8 cellular contexts compared by ENCODE assay signal in genomic region chr9:131395745-131396479, GRCh38. TPM values are rescaled to one million over a fixed set of nuclear protein-coding genes. Genes with fewer than 3 reads are reported as not detected.
DNase-seq lines count a peak whose midpoint lies in the region; ATAC-seq and TF ChIP-seq lines count a peak whose summit lies in the region.

No MANE protein-coding gene starts in this region.

- no peaks in the 10 kb centered on the region for H3K36me3 ChIP-seq in cardiac muscle cell
- H3K36me3 ChIP-seq in ascending aorta, result no peaks in the 10 kb centered on the region
- H3K36me3 ChIP-seq in right lobe of liver, result no peaks in the 10 kb centered on the region
- no peaks in the 10 kb centered on the region for H3K36me3 ChIP-seq in upper lobe of left lung

- H3K27me3 ChIP-seq in cardiac muscle cell (no peaks in the 10 kb centered on the region), ascending aorta (no peaks in the 10 kb centered on the region), right lobe of liver (no peaks in the 10 kb centered on the region), upper lobe of left lung (no peaks in the 10 kb centered on the region)

- H3K4me3 ChIP-seq in cardiac muscle cell (peak overlapping the region; percentile 91), ascending aorta (peak overlapping the region; percentile 76 to 84), right lobe of liver (peak overlapping the region; percentile 45 to 77 (median 68)), upper lobe of left lung (peak overlapping the region in 3 of 4 donors; percentile 76 to 86 (median 83))

- H3K27ac ChIP-seq in cardiac muscle cell (peak overlapping the region; percentile 77), ascending aorta (peak overlapping the region; percentile 88 to 98), right lobe of liver (peak overlapping the region; percentile 74 to 95 (median 91)), upper lobe of left lung (peak overlapping the region; percentile 94 to 99 (median 98))

- DNase-seq in cardiac muscle cell (ENCODE audit: low read depth in 1 of 2, low spot score in 1 of 2) (no peak), left ventricle myocardium superior (no peak), ascending aorta (ENCODE audit: low spot score in 2 of 2) (no peak), right lobe of liver (peak in 1 of 3 donors; percentile 27), upper lobe of left lung (no peak), GDM1 (lab: John Stamatoyannopoulos, UW) (no peak)
- no peak for DNase-seq in activated CD4-positive, alpha-beta T cell treated with anti-CD3 and anti-CD28 coated beads, Interleukin-2, amount 50 U/mL, for 4 hours

- TF ChIP-seq CTCF in cardiac muscle cell (IDR thresholded peaks at IDR 0.05; ENCODE audit: low read depth, low read length), result no peak
- TF ChIP-seq CTCF in ascending aorta (IDR thresholded peaks at IDR 0.05), result peak in 1 of 3 experiments; percentile 10
- TF ChIP-seq CTCF in right lobe of liver (IDR thresholded peaks at IDR 0.05), result no peak
- TF ChIP-seq CTCF in upper lobe of left lung (IDR thresholded peaks at IDR 0.05), result no peak

- WGBS in right lobe of liver (ENCODE audit: insufficient coverage, low coverage, low lambda C conversion rate, missing lambda C conversion rate), result 39% methylated on average over 7 of the region's 11 CpGs
- 36 to 50% methylated on average over 11 of the region's 11 CpGs for WGBS in upper lobe of left lung, 2 donors

- H3K4me1 ChIP-seq in cardiac muscle cell (ENCODE audit: low read depth) (peaks cover 39% of the 10 kb centered on the region), ascending aorta (peaks cover 26 to 43% of the 10 kb centered on the region in 2 donors), right lobe of liver (peaks cover 0 to 63% (median 27%) of the 10 kb centered on the region in 4 donors), upper lobe of left lung (peaks cover 50 to 65% (median 58%) of the 10 kb centered on the region in 4 donors)

- no peak for TF ChIP-seq POLR2A in right lobe of liver (IDR thresholded peaks at IDR 0.05)
- TF ChIP-seq POLR2A in upper lobe of left lung (IDR thresholded peaks at IDR 0.05), result no peak

- no peaks in the 10 kb centered on the region for H3K9me3 ChIP-seq in cardiac muscle cell (ENCODE audit: low read depth)
- no peaks in the 10 kb centered on the region for H3K9me3 ChIP-seq in ascending aorta
- H3K9me3 ChIP-seq in right lobe of liver, result no peaks in the 10 kb centered on the region
- H3K9me3 ChIP-seq in upper lobe of left lung, result no peaks in the 10 kb centered on the region

- TF ChIP-seq EP300 in upper lobe of left lung (IDR thresholded peaks at IDR 0.05), result no peak

- intact Hi-C loops in left ventricle myocardium superior (cut with micrococcal nuclease), result no loop called here
- intact Hi-C loops in ascending aorta (cut with DNase I), result no loop called here
- intact Hi-C loops in right lobe of liver (cut with DNase I), result no loop called here

- ATAC-seq in left ventricle myocardium superior (no peak), right lobe of liver (no peak), upper lobe of left lung (ENCODE audit: low FRiP score in 2 of 2) (peak in 1 of 2 donors; percentile 2), GM19328 (IDR thresholded peaks at IDR 0.05; ENCODE audit: unreplicated experiment) (no peak)

RNA-seq across cellular contexts. Expression of gene PRRC2B, which starts 2.0 kb away (rescaled TPM):
- total RNA-seq in cardiac muscle cell, result 166 and 259 TPM in 2 replicates
- 71.1 and 112 TPM in 2 replicates for polyA plus RNA-seq in cardiac muscle cell
- 144 TPM for total RNA-seq in left ventricle myocardium superior
- 199 TPM for total RNA-seq in ascending aorta
- 10 to 100 TPM; 53.7 to 82.6 (median 57.3) TPM for total RNA-seq in right lobe of liver
- total RNA-seq in upper lobe of left lung, result 100 to 1,000 TPM; 114 to 348 (median 186) TPM
